16 cellular contexts compared by ENCODE assay signal in the genomic region with DNA sequence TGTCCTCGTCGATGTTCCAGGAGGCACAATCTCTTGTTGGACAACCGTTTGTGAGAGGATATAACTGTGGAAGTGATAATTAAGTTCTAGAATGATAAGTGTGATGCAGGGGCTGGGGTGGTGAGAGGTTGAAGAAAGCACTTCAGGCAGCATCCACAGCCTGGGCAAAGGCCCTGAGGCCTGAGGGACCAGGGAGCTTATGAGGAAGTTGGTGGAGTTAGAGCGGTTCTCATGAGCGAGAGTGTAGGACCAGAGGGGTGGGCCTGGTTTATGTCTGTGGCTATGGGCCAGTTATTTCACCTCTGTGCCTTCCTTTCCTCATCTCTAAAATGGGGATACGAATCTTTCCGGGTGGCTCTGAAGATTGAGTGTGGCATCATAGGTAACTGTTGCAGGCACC. TPM values are rescaled to one million over a fixed set of nuclear protein-coding genes. Genes with fewer than 3 reads are reported as not detected.
DNase-seq lines count a peak whose midpoint lies in the region; ATAC-seq and TF ChIP-seq lines count a peak whose summit lies in the region.
"Had no signal": no experiment of that assay in that cellular context is flagged by ENCODE, and none has a peak within 500 bp of the region (broad histone marks: within the 10 kb centered on the region; RNA-seq: fewer than 3 reads in every experiment).

No MANE protein-coding gene starts in this region.

- H3K27ac Mint-ChIP-seq in neural crest cell (ENCODE audit: unreplicated experiment) (no peak overlapping the region), type B pancreatic cell (peak overlapping the region; percentile 58)
- H3K27ac Mint-ChIP-seq in stimulated activated memory B cell treated with anti-CD40 and anti-IgM and Interleukin-4, amounts not matched to agents 10 μg/mL and 1 μg/mL and 100 μg/mL, for 72 hours = no peak overlapping the region

- no peaks in the 10 kb centered on the region for H3K4me1 ChIP-seq in HEK293 (ENCODE audit: control insufficient read depth, insufficient read depth, low read length)
- no peaks in the 10 kb centered on the region for H3K4me1 ChIP-seq in endocrine pancreas (ENCODE audit: control insufficient read depth, insufficient read depth, low read length)
- H3K4me1 ChIP-seq in mucosa of descending colon (ENCODE audit: low read depth) = no peaks in the 10 kb centered on the region
- H3K4me1 ChIP-seq: BLaER1 had no signal

- TF ChIP-seq CTCF in HEK293 (tag by site-specific recombination; IDR thresholded peaks at IDR 0.05) (no peak), neural crest cell (conservative IDR thresholded peaks at IDR 0.05) (no peak), type B pancreatic cell (conservative IDR thresholded peaks at IDR 0.05) (no peak), mucosa of descending colon (IDR thresholded peaks at IDR 0.05) (no peak)

- H3K27me3 Mint-ChIP-seq in neural crest cell (ENCODE audit: low read depth) (no peaks in the 10 kb centered on the region), type B pancreatic cell (no peaks in the 10 kb centered on the region)
- H3K27me3 Mint-ChIP-seq in stimulated activated memory B cell treated with anti-CD40 and anti-IgM and Interleukin-4, amounts not matched to agents 10 μg/mL and 1 μg/mL and 100 μg/mL, for 72 hours = no peaks in the 10 kb centered on the region
- H3K27me3 Mint-ChIP-seq: CD4-positive, alpha-beta memory T cell had no signal

- DNase-seq in neural crest cell (ENCODE audit: low read depth, low spot score) = no peak
- DNase-seq in type B pancreatic cell (ENCODE audit: extremely low spot score, unreplicated experiment) = no peak
- DNase-seq in mucosa of descending colon = no peak
- DNase-seq: 8988T; CD4-positive, alpha-beta memory T cell; DMS153; DMS79; GDM1; GOT3 had no signal

- H3K4me3 Mint-ChIP-seq in neural crest cell = peak overlapping the region; percentile 36
- no peak overlapping the region for H3K4me3 Mint-ChIP-seq in type B pancreatic cell
- no peak overlapping the region for H3K4me3 Mint-ChIP-seq in stimulated activated memory B cell treated with anti-CD40 and anti-IgM and Interleukin-4, amounts not matched to agents 10 μg/mL and 1 μg/mL and 100 μg/mL, for 72 hours
- H3K4me3 Mint-ChIP-seq: CD14-positive monocyte; CD4-positive, alpha-beta memory T cell had no signal

- peak overlapping the region; percentile 4 for H3K9ac ChIP-seq in endocrine pancreas (ENCODE audit: control insufficient read depth, insufficient read depth, low read length)
- H3K9ac ChIP-seq: BLaER1 had no signal

- POLR2A ChIA-PET in HEK293 (lab: Yijun Ruan, JAX) = no interaction called here

- no peaks in the 10 kb centered on the region for H3K9me3 ChIP-seq in HEK293 (ENCODE audit: control insufficient read depth, insufficient read depth, low read depth, low read length)
- H3K9me3 ChIP-seq in endocrine pancreas (ENCODE audit: control insufficient read depth, low read length) = no peaks in the 10 kb centered on the region
- no peaks in the 10 kb centered on the region for H3K9me3 ChIP-seq in mucosa of descending colon
- H3K9me3 ChIP-seq: BLaER1 had no signal

- CTCF ChIA-PET in HEK293 (lab: Yijun Ruan, JAX) = interaction anchor here (0.9 kb wide), 1 partner anchor 18 kb away, joined by 4 read pairs; a partner anchor contains a TSS

- intact Hi-C loops in mucosa of descending colon (cut with DNase I, micrococcal nuclease) = no loop called here

- H3K4me3 ChIP-seq in HEK293 (ENCODE audit: low read depth, low read length) = no peak overlapping the region
- no peak overlapping the region for H3K4me3 ChIP-seq in endocrine pancreas (ENCODE audit: control insufficient read depth, insufficient read depth, low read length)
- no peak overlapping the region for H3K4me3 ChIP-seq in mucosa of descending colon
- H3K4me3 ChIP-seq: BLaER1 had no signal

- H3K4me1 Mint-ChIP-seq in neural crest cell (no peaks in the 10 kb centered on the region), type B pancreatic cell (ENCODE audit: unreplicated experiment) (no peaks in the 10 kb centered on the region)
- no peaks in the 10 kb centered on the region for H3K4me1 Mint-ChIP-seq in stimulated activated memory B cell treated with anti-CD40 and anti-IgM and Interleukin-4, amounts not matched to agents 10 μg/mL and 1 μg/mL and 100 μg/mL, for 72 hours
- H3K4me1 Mint-ChIP-seq: CD14-positive monocyte; CD4-positive, alpha-beta memory T cell had no signal

- H3K36me3 ChIP-seq in HEK293 (ENCODE audit: control insufficient read depth in 2 of 2, insufficient read depth in 1 of 2, low read length in 2 of 2) = peaks cover 0 to 37% of the 10 kb centered on the region in 2 experiments; a peak in 1 of 3 replicates
- no peaks in the 10 kb centered on the region for H3K36me3 ChIP-seq in endocrine pancreas (ENCODE audit: control insufficient read depth, insufficient read depth, low read length)
- H3K36me3 ChIP-seq in mucosa of descending colon (ENCODE audit: low read depth) = no peaks in the 10 kb centered on the region

- ATAC-seq in mucosa of descending colon (no peak), GM21447 (IDR thresholded peaks at IDR 0.05; ENCODE audit: unreplicated experiment) (no peak)
- no peak for ATAC-seq in stimulated activated memory B cell treated with anti-CD40 and anti-IgM and Interleukin-4, amounts not matched to agents 10 μg/mL and 1 μg/mL and 100 μg/mL, for 72 hours
- ATAC-seq: HCT116 had no signal

- no peaks in the 10 kb centered on the region for H3K36me3 Mint-ChIP-seq in neural crest cell (ENCODE audit: low read depth)
- H3K36me3 Mint-ChIP-seq in type B pancreatic cell = peaks cover 4% of the 10 kb centered on the region
- H3K36me3 Mint-ChIP-seq in stimulated activated memory B cell treated with anti-CD40 and anti-IgM and Interleukin-4, amounts not matched to agents 10 μg/mL and 1 μg/mL and 100 μg/mL, for 72 hours = peaks cover 10% of the 10 kb centered on the region
- H3K36me3 Mint-ChIP-seq: CD14-positive monocyte had no signal

- no peak overlapping the region for H3K27ac ChIP-seq in HEK293 (ENCODE audit: extremely low read depth, low read depth, low read length)
- H3K27ac ChIP-seq: BLaER1 had no signal

- H3K9me3 Mint-ChIP-seq in neural crest cell (no peaks in the 10 kb centered on the region), type B pancreatic cell (no peaks in the 10 kb centered on the region)
- H3K9me3 Mint-ChIP-seq in stimulated activated memory B cell treated with anti-CD40 and anti-IgM and Interleukin-4, amounts not matched to agents 10 μg/mL and 1 μg/mL and 100 μg/mL, for 72 hours = no peaks in the 10 kb centered on the region
- H3K9me3 Mint-ChIP-seq: CD4-positive, alpha-beta memory T cell had no signal

- H3K27me3 ChIP-seq in endocrine pancreas (ENCODE audit: control insufficient read depth, insufficient read depth, low read length) = no peaks in the 10 kb centered on the region

TF ChIP-seq in HEK293, 187 proteins besides CTCF, POLR2A, EP300 and RAD21 (continues in another document):
- peak; percentile 88 for TF ChIP-seq ZNF623 (tag by site-specific recombination; IDR thresholded peaks at IDR 0.05)

RNA-seq across cellular contexts. Expression of a gene that starts 2.7 kb away (rescaled TPM):
- 13.8 and 14.7 TPM in 2 replicates for total RNA-seq in neural crest cell
- total RNA-seq in type B pancreatic cell (ENCODE audit: low replicate concordance) = 25.3 and 48.6 TPM in 2 replicates
- total RNA-seq in mucosa of descending colon = 10 to 100 TPM; 11.6 to 16.7 (median 12.5) TPM

RNA-seq across cellular contexts. Expression of a gene that starts 12.3 kb away (rescaled TPM):
- total RNA-seq in neural crest cell = 30.2 and 33.7 TPM in 2 replicates
- 10.0 and 29.7 TPM in 2 replicates for total RNA-seq in type B pancreatic cell (ENCODE audit: low replicate concordance)
- total RNA-seq in mucosa of descending colon = 10 to 100 TPM in 1 of 3 donors, 1 to 10 TPM in 2; 3.9 to 18.7 (median 8.1) TPM

RNA-seq across cellular contexts. Expression of a gene that starts 18.2 kb away (rescaled TPM):
- total RNA-seq in neural crest cell = 29.0 and 29.6 TPM in 2 replicates
- 45.5 and 53.3 TPM in 2 replicates for total RNA-seq in type B pancreatic cell (ENCODE audit: low replicate concordance)
- total RNA-seq in mucosa of descending colon = 10 to 100 TPM; 44.3 to 90.1 (median 52.6) TPM

RNA-seq across cellular contexts. Expression of a gene that starts 18.3 kb away (rescaled TPM):
- 26.2 TPM in 2 replicates for total RNA-seq in neural crest cell
- 29.6 and 53.9 TPM in 2 replicates for total RNA-seq in type B pancreatic cell (ENCODE audit: low replicate concordance)
- total RNA-seq in mucosa of descending colon = 10 to 100 TPM; 26.6 to 46.6 (median 28.1) TPM

RNA-seq across cellular contexts. Expression of a gene that starts 59.4 kb away (rescaled TPM):
- total RNA-seq in neural crest cell (55.3 and 63.2 TPM in 2 replicates), type B pancreatic cell (ENCODE audit: low replicate concordance) (43.3 and 54.7 TPM in 2 replicates), mucosa of descending colon (10 to 100 TPM; 39.5 to 48.9 (median 47.5) TPM)
